Comparison of ENCODE assay signal across 8 cellular contexts in the genomic region with DNA sequence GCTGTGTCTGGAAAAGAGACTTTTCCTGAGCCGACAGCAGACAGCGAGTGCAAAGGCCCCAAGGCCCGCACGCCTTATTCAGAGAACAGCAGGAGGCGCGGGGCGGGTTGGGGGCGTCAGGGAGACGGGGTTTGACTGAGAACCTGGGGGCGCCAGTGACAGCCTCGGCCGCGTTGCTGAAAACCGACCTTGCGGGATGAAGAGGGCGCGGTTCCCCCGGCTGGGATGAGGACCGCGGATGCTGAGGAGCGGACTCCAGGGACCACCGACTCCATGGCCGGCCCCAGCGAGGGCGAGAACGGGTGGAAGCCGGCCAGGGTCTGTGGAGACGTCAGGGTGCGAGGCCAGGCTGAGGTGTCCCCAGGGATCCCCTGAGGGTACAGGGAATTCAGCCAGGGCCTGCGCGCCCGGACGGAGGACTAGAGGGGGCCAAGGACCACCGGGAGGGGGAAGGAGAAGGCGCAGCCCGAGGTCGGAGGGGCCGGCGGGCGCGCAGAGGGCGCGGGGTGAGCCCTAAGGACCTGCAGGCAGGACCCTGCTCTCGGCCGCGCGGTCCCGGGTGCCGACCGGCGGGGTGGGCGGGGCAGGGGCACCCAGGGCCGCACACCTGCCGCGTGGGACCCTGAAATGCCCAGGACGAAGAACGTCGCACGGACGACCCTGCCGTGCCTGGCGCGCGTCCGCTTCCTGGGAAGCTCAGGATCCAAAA.
A peak's percentile ranks its signal among the peaks of the same experiment; 100 is the strongest.
DNase-seq lines count a peak whose midpoint lies in the region; ATAC-seq and TF ChIP-seq lines count a peak whose summit lies in the region.

No MANE protein-coding gene starts in this region.

- no peak overlapping the region for H3K27ac ChIP-seq in mucosa of rectum (ENCODE audit: low read depth in 2 of 2, low read length in 2 of 2)

- in situ Hi-C loops in astrocyte of the cerebellum (cut with HindIII; ENCODE audit: low sequenced_read_pairs): no loop called here

- no peaks in the 10 kb centered on the region for H3K9me3 ChIP-seq in mucosa of rectum (ENCODE audit: control insufficient read depth in 2 of 2, low read length in 2 of 2)

- H3K4me3 ChIP-seq in AG10803 (ENCODE audit: low read length) (peak overlapping the region; percentile 69), astrocyte of the cerebellum (ENCODE audit: low read depth, low read length) (peak overlapping the region; percentile 54), mucosa of rectum (ENCODE audit: low read length in 2 of 2) (peak overlapping the region; percentile 59 to 62)

- TF ChIP-seq CTCF in AG10803 (conservative IDR thresholded peaks at IDR 0.05; ENCODE audit: low read length) (no peak), astrocyte of the cerebellum (IDR thresholded peaks at IDR 0.05; ENCODE audit: low read depth, low read length, missing control alignments) (no peak)

- no peaks in the 10 kb centered on the region for H3K36me3 ChIP-seq in mucosa of rectum (ENCODE audit: control insufficient read depth in 2 of 2, insufficient read depth in 2 of 2, low read length in 2 of 2)

- H3K9ac ChIP-seq in mucosa of rectum (ENCODE audit: low read depth in 1 of 2, low read length in 2 of 2): peak overlapping the region in 1 of 2 donors; percentile 26

- ATAC-seq in GM21390 (IDR thresholded peaks at IDR 0.05; ENCODE audit: unreplicated experiment) (peak; percentile 6), GM19023 (IDR thresholded peaks at IDR 0.05; ENCODE audit: unreplicated experiment) (no peak)

- H3K27me3 ChIP-seq in mucosa of rectum (ENCODE audit: control insufficient read depth in 2 of 2, insufficient read depth in 2 of 2, low read length in 2 of 2): peaks cover 15 to 28% of the 10 kb centered on the region in 2 donors

- DNase-seq in AG10803 (ENCODE audit: low read depth) (no peak), astrocyte of the cerebellum (ENCODE audit: low read depth) (no peak), NAMALWA (ENCODE audit: low spot score) (no peak), NCI-H774 (lab: John Stamatoyannopoulos, UW) (no peak)
- DNase-seq in stimulated activated CD4-positive, alpha-beta T cell treated with anti-CD3 and anti-CD28 coated beads, Interleukin-4, amount 100 ng/mL, for 24 hours: no peak

- H3K4me1 ChIP-seq in mucosa of rectum (ENCODE audit: control insufficient read depth in 2 of 2, insufficient read depth in 2 of 2, low read length in 2 of 2): peaks cover 2 to 3% of the 10 kb centered on the region in 2 donors
